Comparison of ENCODE assay signal across 14 cellular contexts in the genomic region with DNA sequence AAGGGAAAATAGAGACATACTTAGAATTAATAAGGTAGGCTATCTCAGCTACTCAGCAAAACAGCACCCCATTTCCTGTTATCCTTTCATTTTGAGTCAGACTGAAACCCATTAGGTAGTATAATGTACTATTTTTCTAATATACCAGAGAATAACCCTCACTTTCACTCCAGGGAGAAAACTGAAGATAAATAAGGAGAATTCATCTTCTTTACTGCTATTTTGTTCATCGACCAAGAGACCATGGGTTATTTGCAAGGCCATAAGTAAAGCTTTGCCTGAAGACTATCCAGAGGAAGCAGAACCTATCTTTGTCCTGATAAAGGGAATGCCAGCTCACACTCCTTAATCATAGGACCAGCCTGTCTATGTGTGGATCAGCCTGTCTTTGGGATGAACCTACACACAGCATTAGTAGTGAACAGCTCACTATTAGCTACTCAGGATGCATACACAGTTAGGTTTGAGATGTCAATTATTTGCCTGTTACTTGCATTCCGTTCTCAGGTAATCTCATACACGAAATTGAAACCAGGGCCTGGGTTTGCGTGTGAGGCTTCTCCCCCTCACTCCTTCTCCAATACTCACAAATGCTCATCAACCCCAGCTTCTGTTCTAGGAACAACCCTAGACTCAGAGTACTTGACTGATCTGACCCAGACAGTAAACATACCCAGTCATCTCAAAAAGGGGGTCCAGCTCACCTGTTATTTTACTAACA.
DNase-seq lines count a peak whose midpoint lies in the region; ATAC-seq and TF ChIP-seq lines count a peak whose summit lies in the region.
"Had no signal": no experiment of that assay in that cellular context is flagged by ENCODE, and none has a peak within 500 bp of the region (broad histone marks: within the 10 kb centered on the region; RNA-seq: fewer than 3 reads in every experiment).

No MANE protein-coding gene starts in this region.

- no peak for DNase-seq in NCI-H2081 treated with DMSO at 0.1 percent for 48 hours (lab: John Stamatoyannopoulos, UW)
- DNase-seq in hypothalamus (lab: John Stamatoyannopoulos, UW): no peak
- no peak for DNase-seq in HAP-1 (ENCODE audit: low spot score in 2 of 2)
- DNase-seq: activated naive CD4-positive, alpha-beta T cell treated with anti-CD3 and anti-CD28 coated beads for 36 hours; Caco-2; GOT3; MV-4-11; stimulated activated naive CD4-positive, alpha-beta T cell treated with Interleukin-2 at 50 U/mL for 16 hours had no signal

- no peak for TF ChIP-seq CTCF in KMS-11 (conservative IDR thresholded peaks at IDR 0.05; ENCODE audit: low read depth, low read length)

- no peak for TF ChIP-seq POLR2A in GM18505 (IDR thresholded peaks at IDR 0.05; ENCODE audit: borderline replicate concordance, extremely low read depth, insufficient read depth, insufficient read length)

- H3K9ac ChIP-seq in KMS-11: no peak overlapping the region

- H3K36me3 ChIP-seq in KMS-11 (ENCODE audit: insufficient read depth) (no peaks in the 10 kb centered on the region), HAP-1 (replicated peaks) (no peaks in the 10 kb centered on the region)

- H3K4me3 ChIP-seq in KMS-11 (IDR thresholded peaks at IDR 0.05; ENCODE audit: insufficient read depth, low read depth, low read length): no peak overlapping the region
- H3K4me3 ChIP-seq in HAP-1: no peak overlapping the region
- H3K4me3 ChIP-seq: smooth muscle cell had no signal

- H2AFZ ChIP-seq in KMS-11 (ENCODE audit: low read depth): no peak overlapping the region

- ATAC-seq in GM18505 (IDR thresholded peaks at IDR 0.05; ENCODE audit: unreplicated experiment) (peak; percentile 54), GM19455 (IDR thresholded peaks at IDR 0.05; ENCODE audit: unreplicated experiment) (peak; percentile 59), HG02943 (IDR thresholded peaks at IDR 0.05; ENCODE audit: low read depth, unreplicated experiment) (peak; percentile 62), esophagus mucosa (no peak)

- H3K9me3 ChIP-seq in HAP-1: no peaks in the 10 kb centered on the region
- H3K9me3 ChIP-seq: Caco-2 had no signal

- no peaks in the 10 kb centered on the region for H4K20me1 ChIP-seq in KMS-11 (ENCODE audit: insufficient read depth)

- H3K27me3 ChIP-seq in KMS-11 (ENCODE audit: insufficient read depth, low read depth) (peaks cover 7% of the 10 kb centered on the region; the same call in 1 of the 2 replicates), HAP-1 (ENCODE audit: low read depth) (peaks cover 3% of the 10 kb centered on the region; the same call in 1 of the 2 replicates)

- no peaks in the 10 kb centered on the region for H3K79me2 ChIP-seq in KMS-11 (ENCODE audit: insufficient read depth, low read depth)

- H3K4me2 ChIP-seq in KMS-11: peak overlapping the region; percentile 67
- H3K4me2 ChIP-seq: smooth muscle cell had no signal

- H3K27ac ChIP-seq in KMS-11: no peak overlapping the region

- H3K4me1 ChIP-seq in KMS-11 (ENCODE audit: low read depth, poor library complexity, severe bottlenecking): peaks cover 55% of the 10 kb centered on the region
- H3K4me1 ChIP-seq in HAP-1: no peaks in the 10 kb centered on the region
- H3K4me1 ChIP-seq: Caco-2 had no signal

- in situ Hi-C loops in HAP-1 (cut with MboI; ENCODE audit: low sequenced_read_pairs): no loop called here
